ENCODE assay signal across 26 cellular contexts in genomic region chr5:154098465-154098864, GRCh38.
"Had no signal": no experiment of that assay in that cellular context is flagged by ENCODE, and none has a peak within 500 bp of the region (broad histone marks: within the 10 kb centered on the region; RNA-seq: fewer than 3 reads in every experiment).

No MANE protein-coding gene starts in this region.

- DNase-seq: colonic mucosa; cortex of kidney; effector CD8-positive, alpha-beta T cell; effector memory CD8-positive, alpha-beta T cell; endodermal cell; esophagus squamous epithelium; foreskin fibroblast; heart left ventricle; hypothalamus; immature natural killer cell; islet precursor cell; kidney; kidney glomerular epithelial cell; left colon; left ventricle myocardium superior; lower lobe of right lung; mesenchymal stem cell; mucosa of descending colon; naive B cell had no signal

- H3K4me2 ChIP-seq: hepatocyte had no signal

- H2AFZ ChIP-seq: hepatocyte had no signal

- FAIRE-seq: endometrium, endothelial cell of umbilical vein, frontal cortex, kidney had no signal

- H3K4me1 ChIP-seq: colonic mucosa, esophagus squamous epithelium, gastroesophageal sphincter, lower lobe of right lung had no signal

- H3K27me3 ChIP-seq: colonic mucosa, esophagus squamous epithelium, gastroesophageal sphincter, heart left ventricle, hepatocyte had no signal

- H3K9me3 ChIP-seq: colonic mucosa, esophagus squamous epithelium, gastroesophageal sphincter, heart left ventricle, lower lobe of right lung, mucosa of descending colon had no signal

- H3K4me3 ChIP-seq: colonic mucosa, esophagus squamous epithelium, gastroesophageal sphincter, heart left ventricle, hepatocyte, lower lobe of right lung, mucosa of descending colon had no signal

- ATAC-seq: effector memory CD8-positive, alpha-beta T cell; esophagus mucosa; gastroesophageal sphincter; left colon; left lobe of liver; left ventricle myocardium superior; lower lobe of right lung; mucosa of descending colon had no signal

- H3K27ac ChIP-seq: colonic mucosa, esophagus squamous epithelium, gastroesophageal sphincter, heart left ventricle, hepatocyte, lower lobe of right lung had no signal

- H3K79me2 ChIP-seq: hepatocyte had no signal

- H3K36me3 ChIP-seq: colonic mucosa, esophagus squamous epithelium, gastroesophageal sphincter, heart left ventricle, lower lobe of right lung had no signal
